Comparison of ENCODE assay signal across 24 cellular contexts in the genomic region with DNA sequence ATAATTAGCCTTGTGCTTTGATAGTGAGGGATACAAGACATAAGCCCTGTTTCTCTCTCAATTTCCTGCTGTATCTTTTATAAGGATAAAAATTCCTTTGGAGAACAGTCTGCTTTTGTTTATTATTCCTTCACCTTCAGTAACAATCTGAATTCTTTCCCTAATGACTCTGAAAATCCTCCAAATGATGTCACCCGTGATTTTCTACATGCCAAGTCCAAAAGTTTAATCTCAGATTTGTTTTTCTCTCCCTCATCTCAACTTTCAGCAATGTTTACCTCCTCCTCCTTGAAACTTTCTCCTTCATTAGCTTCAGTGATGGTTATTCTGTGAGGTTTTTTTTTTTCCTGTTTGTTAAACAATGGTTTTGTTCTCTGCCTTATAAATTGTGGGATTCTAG. TPM values are rescaled to one million over a fixed set of nuclear protein-coding genes. Genes with fewer than 3 reads are reported as not detected.
"Had no signal": no experiment of that assay in that cellular context is flagged by ENCODE, and none has a peak within 500 bp of the region (broad histone marks: within the 10 kb centered on the region; RNA-seq: fewer than 3 reads in every experiment).

No MANE protein-coding gene starts in this region.

- H3K27ac ChIP-seq: breast epithelium, VCaP had no signal

- H3K27me3 ChIP-seq: breast epithelium had no signal

- H3K27ac Mint-ChIP-seq: activated CD4-positive, alpha-beta memory T cell treated with anti-CD3 and anti-CD28 coated beads for 36 hours; activated CD4-positive, alpha-beta T cell treated with anti-CD3 and anti-CD28 coated beads, Interleukin-2, amount 10 ng/mL, durations not matched to agents 7 days and 5 days; activated naive CD4-positive, alpha-beta T cell treated with anti-CD3 and anti-CD28 coated beads for 36 hours; activated naive CD8-positive, alpha-beta T cell had no signal

- H3K36me3 Mint-ChIP-seq: activated CD4-positive, alpha-beta memory T cell treated with anti-CD3 and anti-CD28 coated beads for 36 hours; activated naive CD8-positive, alpha-beta T cell had no signal

- H3K4me3 Mint-ChIP-seq: activated CD4-positive, alpha-beta memory T cell treated with anti-CD3 and anti-CD28 coated beads for 36 hours; activated CD4-positive, alpha-beta T cell treated with anti-CD3 and anti-CD28 coated beads, Interleukin-2, amount 10 ng/mL, durations not matched to agents 7 days and 5 days; activated naive CD4-positive, alpha-beta T cell treated with anti-CD3 and anti-CD28 coated beads for 36 hours; activated naive CD8-positive, alpha-beta T cell; activated T-cell treated with anti-CD3 and anti-CD28 coated beads, Interleukin-2, amount 50 U/mL, for 4 hours had no signal

- H3K4me1 ChIP-seq: breast epithelium had no signal

- ATAC-seq: activated T-cell treated with anti-CD3 and anti-CD28 coated beads, Interleukin-2, amount 50 U/mL, for 4 hours; Right ventricle myocardium inferior had no signal

- H3K4me3 ChIP-seq: breast epithelium had no signal

- H3K9ac ChIP-seq: SK-N-SH had no signal

- H3K9me3 ChIP-seq: breast epithelium, SK-N-SH had no signal

- H3K36me3 ChIP-seq: breast epithelium had no signal

- DNase-seq: activated CD4-positive, alpha-beta memory T cell treated with anti-CD3 and anti-CD28 coated beads for 36 hours; activated CD4-positive, alpha-beta T cell treated with anti-CD3 and anti-CD28 coated beads, Interleukin-2, amount 10 ng/mL, durations not matched to agents 7 days and 5 days; activated CD4-positive, CD25-positive, alpha-beta regulatory T cell; activated CD8-positive, alpha-beta memory T cell treated with anti-CD3 and anti-CD28 coated beads for 24 hours; activated gamma-delta T cell; activated naive CD4-positive, alpha-beta T cell treated with anti-CD3 and anti-CD28 coated beads for 36 hours; activated T-cell treated with anti-CD3 and anti-CD28 coated beads, Interleukin-2, amount 50 U/mL, for 4 hours; amygdala; caudate nucleus; Kasumi-1; NCI-H1105 treated with DMSO at 0.1 percent for 48 hours; NCI-H187 treated with DMSO at 0.1 percent for 48 hours; NCI-H2081 treated with DMSO at 0.1 percent for 48 hours; NCI-H446 treated with DMSO at 0.1 percent for 48 hours; NCI-H524 treated with DMSO at 0.1 percent for 48 hours; SK-N-SH; T-helper 1 cell had no signal

- H3K9me3 Mint-ChIP-seq: activated CD4-positive, alpha-beta memory T cell treated with anti-CD3 and anti-CD28 coated beads for 36 hours; activated CD4-positive, alpha-beta T cell treated with anti-CD3 and anti-CD28 coated beads, Interleukin-2, amount 10 ng/mL, durations not matched to agents 7 days and 5 days; activated naive CD4-positive, alpha-beta T cell treated with anti-CD3 and anti-CD28 coated beads for 36 hours; activated T-cell treated with anti-CD3 and anti-CD28 coated beads, Interleukin-2, amount 50 U/mL, for 4 hours had no signal

RNA-seq across cellular contexts. Expression of a gene that starts 2.2 kb away (rescaled TPM):
- total RNA-seq: activated CD4-positive, alpha-beta memory T cell treated with anti-CD3 and anti-CD28 coated beads for 36 hours; activated CD4-positive, alpha-beta T cell treated with anti-CD3 and anti-CD28 coated beads, Interleukin-2, amount 10 ng/mL, durations not matched to agents 7 days and 5 days; activated naive CD4-positive, alpha-beta T cell treated with anti-CD3 and anti-CD28 coated beads for 36 hours; activated T-cell treated with anti-CD3 and anti-CD28 coated beads, Interleukin-2, amount 50 U/mL, for 4 hours; breast epithelium; OCI-LY7; RPMI7951; T-helper 2 cell treated with Interferon-gamma antibody and Interleukin-4, amounts not matched to agents 100 ng/mL and 5 ng/mL, for 36 hours had no signal

RNA-seq across cellular contexts. Expression of a gene that starts 9.1 kb away (rescaled TPM):
- total RNA-seq: activated CD4-positive, alpha-beta memory T cell treated with anti-CD3 and anti-CD28 coated beads for 36 hours; activated CD4-positive, alpha-beta T cell treated with anti-CD3 and anti-CD28 coated beads, Interleukin-2, amount 10 ng/mL, durations not matched to agents 7 days and 5 days; activated naive CD4-positive, alpha-beta T cell treated with anti-CD3 and anti-CD28 coated beads for 36 hours; activated T-cell treated with anti-CD3 and anti-CD28 coated beads, Interleukin-2, amount 50 U/mL, for 4 hours; breast epithelium; OCI-LY7; Right ventricle myocardium inferior; RPMI7951; T-helper 2 cell treated with Interferon-gamma antibody and Interleukin-4, amounts not matched to agents 100 ng/mL and 5 ng/mL, for 36 hours had no signal

RNA-seq across cellular contexts. Expression of a gene that starts 51.7 kb away (rescaled TPM):
- total RNA-seq: activated CD4-positive, alpha-beta memory T cell treated with anti-CD3 and anti-CD28 coated beads for 36 hours; activated CD4-positive, alpha-beta T cell treated with anti-CD3 and anti-CD28 coated beads, Interleukin-2, amount 10 ng/mL, durations not matched to agents 7 days and 5 days; activated naive CD4-positive, alpha-beta T cell treated with anti-CD3 and anti-CD28 coated beads for 36 hours; activated T-cell treated with anti-CD3 and anti-CD28 coated beads, Interleukin-2, amount 50 U/mL, for 4 hours; RPMI7951; T-helper 2 cell treated with Interferon-gamma antibody and Interleukin-4, amounts not matched to agents 100 ng/mL and 5 ng/mL, for 36 hours had no signal

RNA-seq across cellular contexts. Expression of a gene that starts 58.2 kb away (rescaled TPM):
- total RNA-seq: activated CD4-positive, alpha-beta memory T cell treated with anti-CD3 and anti-CD28 coated beads for 36 hours; activated CD4-positive, alpha-beta T cell treated with anti-CD3 and anti-CD28 coated beads, Interleukin-2, amount 10 ng/mL, durations not matched to agents 7 days and 5 days; activated naive CD4-positive, alpha-beta T cell treated with anti-CD3 and anti-CD28 coated beads for 36 hours; activated T-cell treated with anti-CD3 and anti-CD28 coated beads, Interleukin-2, amount 50 U/mL, for 4 hours; breast epithelium; OCI-LY7; Right ventricle myocardium inferior; RPMI7951; T-helper 2 cell treated with Interferon-gamma antibody and Interleukin-4, amounts not matched to agents 100 ng/mL and 5 ng/mL, for 36 hours had no signal
